In genomic region chr20:23048283-23049200, GRCh38 we compare ENCODE assay signal across 8 cellular contexts. TPM values are rescaled to one million over a fixed set of nuclear protein-coding genes. Genes with fewer than 3 reads are reported as not detected.
DNase-seq lines count a peak whose midpoint lies in the region; ATAC-seq and TF ChIP-seq lines count a peak whose summit lies in the region.

No MANE protein-coding gene starts in this region.

- H3K4me2 ChIP-seq in OCI-LY7 (ENCODE audit: low read length), result no peak overlapping the region

- H3K4me3 ChIP-seq in LNCaP clone FGC (ENCODE audit: low read depth, low read length) (no peak overlapping the region; the same call in 1 of the 2 replicates), right atrium auricular region (peak overlapping the region; percentile 52 to 63), OCI-LY7 (ENCODE audit: low read depth, low read length, poor library complexity, severe bottlenecking) (no peak overlapping the region)

- no peaks in the 10 kb centered on the region for H4K20me1 ChIP-seq in OCI-LY7 (ENCODE audit: insufficient read depth, low read length)

- no peak overlapping the region for H2AFZ ChIP-seq in OCI-LY7 (ENCODE audit: low read length)

- H3K27me3 Mint-ChIP-seq in activated naive CD8-positive, alpha-beta T cell treated with anti-CD3 and anti-CD28 coated beads, Interleukin-2, amount 50 U/mL, for 24 hours, result peaks cover 47% of the 10 kb centered on the region

- no peaks in the 10 kb centered on the region for H3K4me1 Mint-ChIP-seq in activated naive CD8-positive, alpha-beta T cell treated with anti-CD3 and anti-CD28 coated beads, Interleukin-2, amount 50 U/mL, for 24 hours

- ATAC-seq in activated naive CD8-positive, alpha-beta T cell treated with anti-CD3 and anti-CD28 coated beads, Interleukin-2, amount 50 U/mL, for 24 hours, result peak; percentile 28
- ATAC-seq in GM18909 (IDR thresholded peaks at IDR 0.05; ENCODE audit: poor library complexity, unreplicated experiment), result no peak

- H3K9me3 ChIP-seq in right atrium auricular region, result no peaks in the 10 kb centered on the region
- no peaks in the 10 kb centered on the region for H3K9me3 ChIP-seq in OCI-LY7 (ENCODE audit: low read length)

- H3K27ac ChIP-seq in right atrium auricular region (peak overlapping the region; percentile 83 to 85), OCI-LY7 (ENCODE audit: low read depth, low read length, poor library complexity, severe bottlenecking) (no peak overlapping the region)

- no peaks in the 10 kb centered on the region for H3K9me2 ChIP-seq in OCI-LY7 (ENCODE audit: insufficient read depth, low read length)

- H3K79me2 ChIP-seq in OCI-LY7 (ENCODE audit: insufficient read depth, low read depth, low read length), result no peaks in the 10 kb centered on the region

- H3K9me3 Mint-ChIP-seq in activated naive CD8-positive, alpha-beta T cell treated with anti-CD3 and anti-CD28 coated beads, Interleukin-2, amount 50 U/mL, for 24 hours, result no peaks in the 10 kb centered on the region

- H3K4me3 Mint-ChIP-seq in activated naive CD8-positive, alpha-beta T cell treated with anti-CD3 and anti-CD28 coated beads, Interleukin-2, amount 50 U/mL, for 24 hours, result no peak overlapping the region

- H3K4me1 ChIP-seq in right atrium auricular region (peaks cover 0 to 70% of the 10 kb centered on the region in 2 donors), OCI-LY7 (ENCODE audit: insufficient read depth, low read length, poor library complexity, severe bottlenecking) (no peaks in the 10 kb centered on the region)

- CTCF ChIA-PET in OCI-LY7 (lab: Charles Lee; ENCODE audit: unreplicated experiment), result no interaction called here

- TF ChIP-seq CTCF in LNCaP clone FGC (IDR thresholded peaks at IDR 0.05; ENCODE audit: control insufficient read depth, extremely low read depth, insufficient read depth) (peak; percentile 72), right atrium auricular region (IDR thresholded peaks at IDR 0.05) (peak in 1 of 2 donors; percentile 70), OCI-LY7 (conservative IDR thresholded peaks at IDR 0.05; ENCODE audit: low read length) (no peak)

- peaks cover 0 to 11% of the 10 kb centered on the region in 2 donors for H3K27me3 ChIP-seq in right atrium auricular region

- POLR2A ChIA-PET in OCI-LY7 (lab: Charles Lee), result no interaction called here

- intact Hi-C loops in OCI-LY7 (cut with micrococcal nuclease; ENCODE audit: unreplicated experiment), result no loop called here

- DNase-seq in DMS153 treated with DMSO at 0.1 percent for 48 hours (lab: John Stamatoyannopoulos, UW; ENCODE audit: unreplicated experiment) (peak; percentile 42), LNCaP clone FGC (ENCODE audit: low read depth) (no peak), right atrium auricular region (ENCODE audit: low spot score) (peak; percentile 69), retina (peak; percentile 84), OCI-LY7 (ENCODE audit: low spot score) (no peak)
- peak; percentile 33 for DNase-seq in activated naive CD8-positive, alpha-beta T cell treated with anti-CD3 and anti-CD28 coated beads, Interleukin-2, amount 50 U/mL, for 24 hours
- no peak for DNase-seq in NK-92 treated with Interleukin-12 subunit alpha and Interleukin-12 subunit beta, amount 100 ng/mL, for 24 hours (lab: John Stamatoyannopoulos, UW)

- BruUV-seq in OCI-LY7 (replicated peaks; lab: Mats Ljungman, UMichigan), result no TSS peak

- no peaks in the 10 kb centered on the region for H3K36me3 ChIP-seq in right atrium auricular region
- H3K36me3 ChIP-seq in OCI-LY7 (ENCODE audit: insufficient read depth, low read length), result no peaks in the 10 kb centered on the region

- no peak overlapping the region for H3K27ac Mint-ChIP-seq in activated naive CD8-positive, alpha-beta T cell treated with anti-CD3 and anti-CD28 coated beads, Interleukin-2, amount 50 U/mL, for 24 hours

- no peaks in the 10 kb centered on the region for H3K36me3 Mint-ChIP-seq in activated naive CD8-positive, alpha-beta T cell treated with anti-CD3 and anti-CD28 coated beads, Interleukin-2, amount 50 U/mL, for 24 hours (ENCODE audit: low read depth)

RNA-seq across cellular contexts. Expression of gene THBD, which starts 0.9 kb away (rescaled TPM):
- total RNA-seq in right atrium auricular region, result 10 to 100 TPM; 37.0 to 96.7 TPM
- not detected in 2 replicates for total RNA-seq in OCI-LY7 (2014; rRNA removed; shearing (Covaris generic))
- not detected in 2 replicates for total RNA-seq in OCI-LY7 (2022)

RNA-seq across cellular contexts. Expression of gene SSTR4, which starts 13.4 kb away (rescaled TPM):
- not detected for total RNA-seq in right atrium auricular region
- not detected in 2 replicates for total RNA-seq in OCI-LY7 (2014; rRNA removed; shearing (Covaris generic))
- not detected in 2 replicates for total RNA-seq in OCI-LY7 (2022)

RNA-seq across cellular contexts. Expression of gene CD93, which starts 37.6 kb away (rescaled TPM):
- total RNA-seq in right atrium auricular region (10 to 100 TPM; 35.7 to 51.6 TPM), OCI-LY7 (2022) (not detected in 2 replicates)
- total RNA-seq in OCI-LY7 (2014; rRNA removed; shearing (Covaris generic)), result not detected in 2 replicates

Comparison
In these comparisons a context has a peak if more than half of its experiments do, and no peak if none do; other contexts are left out.
1. DNase-seq: peak in DMS153 treated with DMSO at 0.1 percent for 48 hours (single experiment), activated naive CD8-positive, alpha-beta T cell treated with anti-CD3 and anti-CD28 coated beads, Interleukin-2, amount 50 U/mL, for 24 hours (single experiment), right atrium auricular region (single experiment) and retina (single experiment); none in LNCaP clone FGC (single experiment), NK-92 treated with Interleukin-12 subunit alpha and Interleukin-12 subunit beta, amount 100 ng/mL, for 24 hours (single experiment) and OCI-LY7 (single experiment).
2. H3K4me3 ChIP-seq: peak in right atrium auricular region (2 of 2); none in LNCaP clone FGC (single experiment) and OCI-LY7 (single experiment).
3. RNA of gene THBD, which starts 0.9 kb away (total RNA-seq): 37.0 to 96.7 TPM in right atrium auricular region; not detected in OCI-LY7; every median in the first group is over 10 times any median in the second.
4. RNA of gene CD93, which starts 37.6 kb away (total RNA-seq): 35.7 to 51.6 TPM in right atrium auricular region; not detected in OCI-LY7; every median in the first group is over 10 times any median in the second.